Comparison of ENCODE assay signal across 13 cellular contexts in the genomic region with DNA sequence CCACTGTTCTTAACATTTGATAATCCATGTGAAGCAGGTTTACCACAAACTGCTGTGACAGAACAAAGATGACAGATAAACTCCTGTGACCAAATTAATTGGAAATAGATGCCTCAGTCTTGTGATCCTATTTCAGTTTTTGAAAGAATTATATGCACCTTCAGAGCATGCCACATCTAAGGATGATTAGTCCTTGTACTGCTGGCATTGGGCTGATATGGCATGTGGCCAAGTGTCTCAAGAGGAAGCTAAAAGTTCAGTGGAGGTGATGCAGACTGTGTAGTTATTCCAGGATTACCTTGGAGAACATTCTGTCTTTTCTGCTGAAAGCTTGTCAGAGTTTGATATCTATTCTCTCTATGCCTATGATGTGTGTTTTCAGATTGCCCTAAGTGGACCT.
A peak's percentile ranks its signal among the peaks of the same experiment; 100 is the strongest.
DNase-seq lines count a peak whose midpoint lies in the region; ATAC-seq, FAIRE-seq and TF ChIP-seq lines count a peak whose summit lies in the region.
"Had no signal": no experiment of that assay in that cellular context is flagged by ENCODE, and none has a peak within 500 bp of the region (broad histone marks: within the 10 kb centered on the region; RNA-seq: fewer than 3 reads in every experiment).

No MANE protein-coding gene starts in this region.

- no peak for DNase-seq in GM12891 (ENCODE audit: insufficient read length, low spot score)
- peak; percentile 94 for DNase-seq in LNCaP clone FGC (ENCODE audit: low read depth)
- peak; percentile 40 to 81 (median 75) for DNase-seq in adrenal gland
- DNase-seq in pancreas, result peak in 4 of 6 donors; percentile 11 to 52 (median 31)
- no peak for DNase-seq in T-helper 1 cell
- DNase-seq in NK-92 treated with Interleukin-12 subunit alpha and Interleukin-12 subunit beta, amount 100 ng/mL, for 24 hours (lab: John Stamatoyannopoulos, UW), result no peak
- no peak for DNase-seq in EL
- DNase-seq: Caco-2, H7, islet precursor cell had no signal

- peak in 3 of 4 donors; percentile 47 to 65 (median 63) for ATAC-seq in pancreas
- ATAC-seq: activated naive CD4-positive, alpha-beta T cell treated with anti-CD3 and anti-CD28 coated beads, Interleukin-2, amount 50 U/mL, for 72 hours had no signal

- TF ChIP-seq CTCF in LNCaP clone FGC (IDR thresholded peaks at IDR 0.05; ENCODE audit: control insufficient read depth, extremely low read depth, insufficient read depth) (no peak), adrenal gland (IDR thresholded peaks at IDR 0.05) (no peak), pancreas (IDR thresholded peaks at IDR 0.05) (no peak)

- intact Hi-C loops in adrenal gland (cut with DNase I), result no loop called here
- intact Hi-C loops in pancreas (cut with DNase I), result no loop called here

- no peaks in the 10 kb centered on the region for H3K36me3 ChIP-seq in adrenal gland (replicated peaks in 1 of 2)
- H3K36me3 ChIP-seq in pancreas, result no peaks in the 10 kb centered on the region
- H3K36me3 ChIP-seq: right lobe of liver, thoracic aorta had no signal

- H3K4me1 ChIP-seq in adrenal gland (replicated peaks in 1 of 2), result no peaks in the 10 kb centered on the region
- H3K4me1 ChIP-seq in pancreas, result no peaks in the 10 kb centered on the region
- H3K4me1 ChIP-seq: Caco-2, right lobe of liver had no signal

- FAIRE-seq in GM12891 (lab: Jason Lieb, UNC) (peak; percentile 62), pancreas (lab: Jason Lieb, UNC) (no peak)

- no peaks in the 10 kb centered on the region for H3K9me3 ChIP-seq in adrenal gland (replicated peaks in 1 of 3)
- no peaks in the 10 kb centered on the region for H3K9me3 ChIP-seq in pancreas
- H3K9me3 ChIP-seq: Caco-2, right lobe of liver, thoracic aorta had no signal

- H3K4me3 ChIP-seq in LNCaP clone FGC (ENCODE audit: low read depth, low read length), result no peak overlapping the region
- H3K4me3 ChIP-seq in adrenal gland, result no peak overlapping the region
- no peak overlapping the region for H3K4me3 ChIP-seq in pancreas
- H3K4me3 ChIP-seq: right lobe of liver, thoracic aorta had no signal

- H3K27me3 ChIP-seq in adrenal gland (no peaks in the 10 kb centered on the region), pancreas (no peaks in the 10 kb centered on the region)
- H3K27me3 ChIP-seq: right lobe of liver had no signal

- no peak for TF ChIP-seq POLR2A in GM12891 (IDR thresholded peaks at IDR 0.05; ENCODE audit: low read depth, low read length)
- no peak for TF ChIP-seq POLR2A in adrenal gland (IDR thresholded peaks at IDR 0.05)

- no peak overlapping the region for H3K27ac ChIP-seq in adrenal gland
- H3K27ac ChIP-seq in pancreas, result no peak overlapping the region
- H3K27ac ChIP-seq: right lobe of liver, thoracic aorta had no signal

TF ChIP-seq in GM12891, 5 proteins besides CTCF, POLR2A, EP300 and RAD21:
- TF ChIP-seq POLR2AphosphoS5 (IDR thresholded peaks at IDR 0.05; ENCODE audit: low read depth, low read length) (no peak), SPI1 (IDR thresholded peaks at IDR 0.05; ENCODE audit: low read depth, low read length) (no peak), POU2F2 (IDR thresholded peaks at IDR 0.05; ENCODE audit: low read depth, low read length) (no peak), PAX5 (IDR thresholded peaks at IDR 0.05; ENCODE audit: insufficient read depth, low read length, severe bottlenecking) (no peak), TAF1 (IDR thresholded peaks at IDR 0.05; ENCODE audit: low read depth, low read length) (no peak)

Comparison
In these comparisons a context has a peak if more than half of its experiments do, and no peak if none do; other contexts are left out.
1. DNase-seq: peak in LNCaP clone FGC (single experiment), adrenal gland (7 of 7) and pancreas (4 of 6); none in GM12891 (single experiment), T-helper 1 cell (0 of 5), NK-92 treated with Interleukin-12 subunit alpha and Interleukin-12 subunit beta, amount 100 ng/mL, for 24 hours (single experiment) and EL (single experiment).